ENCODE assay signal across 17 cellular contexts in the genomic region with DNA sequence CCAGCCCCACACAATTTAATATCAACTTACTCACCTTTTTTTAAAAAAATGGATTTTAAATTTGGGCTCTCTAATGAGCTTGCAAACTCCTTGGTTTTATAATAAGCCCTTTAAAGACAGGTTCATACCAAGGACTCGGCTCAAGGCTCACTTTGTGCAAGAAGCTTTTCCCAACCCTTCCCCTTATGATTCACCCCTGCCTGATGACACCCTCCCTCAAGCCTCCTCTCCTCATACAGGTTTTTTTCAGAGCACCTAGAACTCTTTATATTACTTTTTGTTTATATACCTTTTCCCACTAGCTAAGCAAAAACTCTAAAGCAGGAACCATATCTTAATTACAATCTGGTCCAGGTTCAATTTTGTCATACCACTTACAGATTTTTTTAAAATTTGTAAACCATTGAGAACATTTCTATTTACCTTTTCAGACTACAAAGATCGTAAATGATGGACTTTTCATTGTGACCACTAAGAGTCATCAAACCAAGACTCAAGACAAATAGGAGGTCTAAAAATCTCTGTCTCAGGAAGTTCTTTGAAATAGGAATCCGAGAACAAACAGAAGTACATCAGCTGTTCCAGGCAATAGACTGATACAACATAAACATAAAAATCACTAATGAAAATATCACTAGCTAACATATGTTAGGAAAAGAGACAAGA. TPM values are rescaled to one million over a fixed set of nuclear protein-coding genes. Genes with fewer than 3 reads are reported as not detected.
DNase-seq lines count a peak whose midpoint lies in the region; ATAC-seq and TF ChIP-seq lines count a peak whose summit lies in the region.
"Had no signal": no experiment of that assay in that cellular context is flagged by ENCODE, and none has a peak within 500 bp of the region (broad histone marks: within the 10 kb centered on the region; RNA-seq: fewer than 3 reads in every experiment).

No MANE protein-coding gene starts in this region.

- peak overlapping the region; percentile 18 for H3K4me2 ChIP-seq in mammary epithelial cell (ENCODE audit: insufficient read depth, low read depth, low read length)

- no peaks in the 10 kb centered on the region for H3K9me3 ChIP-seq in mammary epithelial cell (replicated peaks; ENCODE audit: insufficient read depth, low read length)
- H3K9me3 ChIP-seq: adrenal gland, right lobe of liver had no signal

- in situ Hi-C loops in mammary epithelial cell (cut with MboI; ENCODE audit: low sequenced_read_pairs in 2 of 2), result no loop called here

- H3K4me1 ChIP-seq in mammary epithelial cell (ENCODE audit: insufficient read depth, low read length), result peaks cover 29% of the 10 kb centered on the region
- H3K4me1 ChIP-seq: adrenal gland, right lobe of liver had no signal

- ATAC-seq in HG02973 (IDR thresholded peaks at IDR 0.05; ENCODE audit: unreplicated experiment), result no peak
- no peak for ATAC-seq in HG03457 (IDR thresholded peaks at IDR 0.05; ENCODE audit: unreplicated experiment)
- ATAC-seq: activated CD8-positive, alpha-beta T cell treated with anti-CD3 and anti-CD28 coated beads for 36 hours; right lobe of liver had no signal

- H4K20me1 ChIP-seq in mammary epithelial cell (ENCODE audit: insufficient read depth, low read length), result no peaks in the 10 kb centered on the region

- H3K4me3 ChIP-seq in mammary epithelial cell (replicated peaks in 1 of 3; ENCODE audit: insufficient read depth in 1 of 3, low read depth in 2 of 3, low read length in 3 of 3), result no peak overlapping the region
- H3K4me3 ChIP-seq: adrenal gland, cardiac muscle cell, right lobe of liver had no signal

- H3K36me3 ChIP-seq in mammary epithelial cell (ENCODE audit: insufficient read depth, low read length), result no peaks in the 10 kb centered on the region
- H3K36me3 ChIP-seq: adrenal gland, cardiac muscle cell, right lobe of liver had no signal

- no peaks in the 10 kb centered on the region for H3K79me2 ChIP-seq in mammary epithelial cell (ENCODE audit: insufficient read depth, low read length)

- H2AFZ ChIP-seq in mammary epithelial cell (ENCODE audit: low read depth, low read length), result no peak overlapping the region

- peak overlapping the region; percentile 28 for H3K27ac ChIP-seq in 22Rv1
- peak overlapping the region; percentile 50 for H3K27ac ChIP-seq in mammary epithelial cell (ENCODE audit: insufficient read depth, low read depth, low read length)
- H3K27ac ChIP-seq: adrenal gland, cardiac muscle cell, right lobe of liver had no signal

- H3K27me3 ChIP-seq in mammary epithelial cell (ENCODE audit: insufficient read depth, low read length), result no peaks in the 10 kb centered on the region
- H3K27me3 ChIP-seq: adrenal gland, cardiac muscle cell, right lobe of liver had no signal

- no peak for TF ChIP-seq CTCF in 22Rv1 (IDR thresholded peaks at IDR 0.05)
- no peak for TF ChIP-seq CTCF in mammary epithelial cell (conservative IDR thresholded peaks at IDR 0.05 in 1 of 2, IDR thresholded peaks at IDR 0.05 in 1 of 2; ENCODE audit: extremely low read depth in 1 of 2, insufficient read depth in 1 of 2, low read depth in 1 of 2, low read length in 2 of 2)

- H3K9ac ChIP-seq in mammary epithelial cell (ENCODE audit: insufficient read depth, low read length), result no peak overlapping the region

- DNase-seq in LoVo (ENCODE audit: low spot score), result peak; percentile 51
- peak; percentile 71 for DNase-seq in mammary epithelial cell
- peak; percentile 68 for DNase-seq in kidney tubule cell (ENCODE audit: low spot score)
- DNase-seq in NCI-H2029 (lab: John Stamatoyannopoulos, UW), result no peak
- no peak for DNase-seq in activated CD8-positive, alpha-beta memory T cell treated with anti-CD3 and anti-CD28 coated beads for 24 hours
- DNase-seq: activated CD8-positive, alpha-beta T cell treated with anti-CD3 and anti-CD28 coated beads for 36 hours; activated T-cell treated with anti-CD3 and anti-CD28 coated beads, Interleukin-2, amount 50 U/mL, for 1 hour; adrenal gland; HFFc6; NCI-H2107; NCI-H524 treated with DMSO at 0.1 percent for 48 hours; right lobe of liver; T1000 had no signal

- dilution Hi-C loops in mammary epithelial cell (cut with HindIII; ENCODE audit: low sequenced_read_pairs), result no loop called here

- WGBS in mammary epithelial cell (ENCODE audit: low coverage, missing lambda C conversion rate), result 51% methylated on average over 3 of the region's 3 CpGs

- TSS peak; percentile 58 for BruUV-seq in mammary epithelial cell (replicated peaks; lab: Mats Ljungman, UMichigan)

- intact Hi-C loops in mammary epithelial cell (cut with micrococcal nuclease), result loop anchor here (1.0 to 5.0 kb wide), 2 partner anchors 10 to 41 kb away; no protein-coding TSS in a partner anchor

- CTCF ChIA-PET in mammary epithelial cell (lab: Charles Lee; ENCODE audit: low non-redundant PET), result no interaction called here

RNA-seq across cellular contexts. Expression of gene EXPH5, which starts 13.1 kb away (rescaled TPM):
- 10 to 100 TPM; 17.0 to 27.7 TPM for total RNA-seq in mammary epithelial cell
- 2.8 TPM for polyA plus RNA-seq in mammary epithelial cell
- 17.1 TPM for polyA minus RNA-seq in mammary epithelial cell

RNA-seq across cellular contexts. Expression of gene DDX10, which starts 58.2 kb away (rescaled TPM):
- total RNA-seq in mammary epithelial cell, result 10 to 100 TPM; 12.8 to 32.1 TPM
- 24.1 TPM for polyA plus RNA-seq in mammary epithelial cell
- 16.8 TPM for polyA minus RNA-seq in mammary epithelial cell

Comparison
In these comparisons a context has a peak if more than half of its experiments do, and no peak if none do; other contexts are left out.
1. DNase-seq: peak in LoVo (single experiment), mammary epithelial cell (single experiment) and kidney tubule cell (single experiment); none in NCI-H2029 (single experiment) and activated CD8-positive, alpha-beta memory T cell treated with anti-CD3 and anti-CD28 coated beads for 24 hours (single experiment).